1 cellular context compared by ENCODE assay signal in genomic region chr17:82754297-82755208, GRCh38.
A peak's percentile ranks its signal among the peaks of the same experiment; 100 is the strongest.
TF ChIP-seq lines count a peak whose summit lies in the region.

No MANE protein-coding gene starts in this region.

TF ChIP-seq in HEK293, 187 proteins besides CTCF, POLR2A, EP300 and RAD21 (continued from another document):
- TF ChIP-seq ZNF449 (tag by site-specific recombination; IDR thresholded peaks at IDR 0.05) (no peak), EGR2 (tag by site-specific recombination; IDR thresholded peaks at IDR 0.05; ENCODE audit: low read depth) (peak; percentile 62), ZBTB10 (tag by site-specific recombination; IDR thresholded peaks at IDR 0.05) (no peak), PRDM10 (tag by site-specific recombination; IDR thresholded peaks at IDR 0.05) (no peak), AEBP2 (tag by site-specific recombination; IDR thresholded peaks at IDR 0.05; ENCODE audit: borderline replicate concordance) (no peak), ZNF777 (tag by site-specific recombination; IDR thresholded peaks at IDR 0.05; ENCODE audit: borderline replicate concordance) (no peak), ZNF473 (tag by site-specific recombination; IDR thresholded peaks at IDR 0.05) (no peak), ZNF621 (tag by site-specific recombination; IDR thresholded peaks at IDR 0.05) (no peak), ZNF792 (tag by site-specific recombination; IDR thresholded peaks at IDR 0.05) (no peak), ZFP3 (tag by site-specific recombination; IDR thresholded peaks at IDR 0.05; ENCODE audit: low read depth) (no peak), TCF7L2 (IDR thresholded peaks at IDR 0.05; ENCODE audit: borderline replicate concordance, low read depth, low read length) (no peak), SP2 (tag by site-specific recombination; IDR thresholded peaks at IDR 0.05) (peak; percentile 74), ZNF239 (tag by site-specific recombination; IDR thresholded peaks at IDR 0.05) (no peak), ZNF514 (tag by site-specific recombination; IDR thresholded peaks at IDR 0.05) (no peak), ZNF555 (tag by site-specific recombination; conservative IDR thresholded peaks at IDR 0.05) (no peak), ZBTB17 (tag by site-specific recombination; IDR thresholded peaks at IDR 0.05) (peak; percentile 49)
